Comparison of ENCODE assay signal across 8 cellular contexts in the genomic region with DNA sequence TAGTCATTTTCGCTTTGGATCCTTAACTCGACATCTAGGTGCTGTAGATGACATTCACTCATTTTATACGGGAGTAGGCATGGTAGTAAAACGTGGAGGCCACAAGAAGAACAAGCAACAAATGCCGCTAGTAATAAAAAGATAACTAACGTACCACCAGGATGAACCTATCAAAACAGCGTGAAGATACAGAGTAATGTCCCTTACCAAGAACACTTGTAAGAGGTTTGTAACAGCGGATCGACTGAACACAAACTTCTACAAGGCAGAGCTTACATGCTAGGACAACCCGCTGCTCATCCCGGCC. TPM values are rescaled to one million over a fixed set of nuclear protein-coding genes. Genes with fewer than 3 reads are reported as not detected.
DNase-seq lines count a peak whose midpoint lies in the region; ATAC-seq and TF ChIP-seq lines count a peak whose summit lies in the region.

No MANE protein-coding gene starts in this region.

- no peak for ATAC-seq in activated naive CD8-positive, alpha-beta T cell treated with anti-CD3 and anti-CD28 coated beads, Interleukin-2, amount 10 ng/mL, durations not matched to agents 7 days and 5 days (ENCODE audit: low read depth)
- ATAC-seq in GM21529 (IDR thresholded peaks at IDR 0.05; ENCODE audit: unreplicated experiment): no peak

- TF ChIP-seq POLR2A in testis (IDR thresholded peaks at IDR 0.05): no peak

- H3K27ac ChIP-seq in layer of hippocampus (ENCODE audit: low read depth, low read length) (peak overlapping the region; percentile 94), testis (peak overlapping the region; percentile 96 to 97)

- no peak for TF ChIP-seq CTCF in CD14-positive monocyte (IDR thresholded peaks at IDR 0.05)
- no peak for TF ChIP-seq CTCF in HFFc6 (IDR thresholded peaks at IDR 0.05)
- no peak for TF ChIP-seq CTCF in testis (IDR thresholded peaks at IDR 0.05)

- peak overlapping the region; percentile 1 to 94 (median 86) for H3K27ac Mint-ChIP-seq in CD14-positive monocyte
- H3K27ac Mint-ChIP-seq in HFFc6: peak overlapping the region; percentile 95
- H3K27ac Mint-ChIP-seq in activated naive CD8-positive, alpha-beta T cell treated with anti-CD3 and anti-CD28 coated beads, Interleukin-2, amount 10 ng/mL, durations not matched to agents 7 days and 5 days: peak overlapping the region; percentile 96

- H3K4me3 ChIP-seq in testis: peak overlapping the region; percentile 86

- 1 to 2% methylated on average over 11 of the region's 11 CpGs for whole genome bisulfite sequencing in testis, 2 donors

- no peaks in the 10 kb centered on the region for H3K36me3 ChIP-seq in testis (ENCODE audit: low read depth, missing control alignments)

- intact Hi-C loops in CD14-positive monocyte (cut with micrococcal nuclease): no loop called here
- intact Hi-C loops in testis (cut with DNase I; ENCODE audit: low total_unique reads): no loop called here

- H3K27me3 Mint-ChIP-seq in CD14-positive monocyte (ENCODE audit: low read depth in 3 of 3): no peaks in the 10 kb centered on the region
- H3K27me3 Mint-ChIP-seq in HFFc6 (ENCODE audit: insufficient read depth): no peaks in the 10 kb centered on the region; the same call in 1 of the 2 replicates
- no peaks in the 10 kb centered on the region for H3K27me3 Mint-ChIP-seq in activated naive CD8-positive, alpha-beta T cell treated with anti-CD3 and anti-CD28 coated beads, Interleukin-2, amount 10 ng/mL, durations not matched to agents 7 days and 5 days

- H3K4me1 ChIP-seq in testis: peaks cover 15% of the 10 kb centered on the region

- no peaks in the 10 kb centered on the region for H3K9me3 Mint-ChIP-seq in CD14-positive monocyte
- peaks cover 5% of the 10 kb centered on the region for H3K9me3 Mint-ChIP-seq in HFFc6
- no peaks in the 10 kb centered on the region for H3K9me3 Mint-ChIP-seq in activated naive CD8-positive, alpha-beta T cell treated with anti-CD3 and anti-CD28 coated beads, Interleukin-2, amount 10 ng/mL, durations not matched to agents 7 days and 5 days

- POLR2A ChIA-PET in activated naive CD8-positive, alpha-beta T cell treated with anti-CD3 and anti-CD28 coated beads, Interleukin-2, amount 10 ng/mL, durations not matched to agents 7 days and 5 days (lab: Charles Lee): no interaction called here

- peaks cover 11% of the 10 kb centered on the region in 2 donors for H3K36me3 Mint-ChIP-seq in CD14-positive monocyte
- H3K36me3 Mint-ChIP-seq in HFFc6 (ENCODE audit: low read depth): peaks cover 30% of the 10 kb centered on the region
- peaks cover 14% of the 10 kb centered on the region for H3K36me3 Mint-ChIP-seq in activated naive CD8-positive, alpha-beta T cell treated with anti-CD3 and anti-CD28 coated beads, Interleukin-2, amount 10 ng/mL, durations not matched to agents 7 days and 5 days

- no peak for DNase-seq in CD14-positive monocyte (ENCODE audit: low spot score)
- no peak for DNase-seq in HFFc6
- no peak for DNase-seq in activated naive CD8-positive, alpha-beta T cell treated with anti-CD3 and anti-CD28 coated beads, Interleukin-2, amount 10 ng/mL, durations not matched to agents 7 days and 5 days
- DNase-seq in testis: no peak
- no peak for DNase-seq in LoVo (ENCODE audit: low spot score)
- no peak for DNase-seq in SIG-M5 (lab: John Stamatoyannopoulos, UW)

- H3K4me1 Mint-ChIP-seq in CD14-positive monocyte (peaks cover 42% of the 10 kb centered on the region), HFFc6 (ENCODE audit: low read depth) (peaks cover 37% of the 10 kb centered on the region)
- peaks cover 33% of the 10 kb centered on the region for H3K4me1 Mint-ChIP-seq in activated naive CD8-positive, alpha-beta T cell treated with anti-CD3 and anti-CD28 coated beads, Interleukin-2, amount 10 ng/mL, durations not matched to agents 7 days and 5 days

- H3K4me3 Mint-ChIP-seq in CD14-positive monocyte (peak overlapping the region; percentile 98 to 99), HFFc6 (peak overlapping the region; percentile 100)
- peak overlapping the region; percentile 99 for H3K4me3 Mint-ChIP-seq in activated naive CD8-positive, alpha-beta T cell treated with anti-CD3 and anti-CD28 coated beads, Interleukin-2, amount 10 ng/mL, durations not matched to agents 7 days and 5 days

- no peaks in the 10 kb centered on the region for H3K27me3 ChIP-seq in layer of hippocampus (ENCODE audit: control insufficient read depth, insufficient read depth, low read length)
- no peaks in the 10 kb centered on the region for H3K27me3 ChIP-seq in testis

- no peaks in the 10 kb centered on the region for H3K9me3 ChIP-seq in testis

RNA-seq across cellular contexts. Expression of gene CHORDC1, which starts 0.7 kb away (rescaled TPM):
- polyA plus RNA-seq in CD14-positive monocyte (1 to 10 TPM; 4.2 to 8.4 TPM), testis (ENCODE audit: insufficient read depth, low read depth, low replicate concordance) (20.9 TPM)
- total RNA-seq in HFFc6 (2021; fragmentation: NEBNext Ultra II Directional; extraction: Animal tissue kit (Norgen Biotek cat#: 25700)): 10 to 100 TPM; 45.3 to 65.4 (median 54.1) TPM
- 10 to 100 TPM; 46.7 to 55.4 TPM for total RNA-seq in activated naive CD8-positive, alpha-beta T cell treated with anti-CD3 and anti-CD28 coated beads, Interleukin-2, amount 10 ng/mL, durations not matched to agents 7 days and 5 days
- 10 to 100 TPM; 46.8 to 65.6 TPM for total RNA-seq in testis
